ENCODE assay signal across 17 cellular contexts in the genomic region with DNA sequence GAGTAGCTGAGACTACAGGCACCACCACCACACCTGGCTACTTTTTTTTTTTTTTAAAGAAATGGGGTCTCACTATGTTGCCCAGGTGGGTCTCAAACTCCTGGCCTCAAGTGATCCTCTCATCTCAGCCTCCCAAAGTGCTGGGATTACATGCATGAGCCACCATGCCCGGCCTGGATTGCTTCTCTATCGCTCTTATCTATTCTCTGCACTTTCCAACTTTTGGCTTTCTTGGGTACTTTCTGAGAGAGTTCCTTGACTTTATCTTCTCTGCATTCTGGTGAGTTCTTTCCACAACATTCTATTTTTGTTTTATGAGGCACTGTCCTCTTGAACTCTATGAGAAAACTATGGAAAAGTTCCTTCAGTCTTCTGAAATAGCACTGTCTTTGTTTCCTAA.
"Had no signal": no experiment of that assay in that cellular context is flagged by ENCODE, and none has a peak within 500 bp of the region (broad histone marks: within the 10 kb centered on the region; RNA-seq: fewer than 3 reads in every experiment).

No MANE protein-coding gene starts in this region.

- H3K4me1 ChIP-seq: esophagus squamous epithelium, right atrium auricular region, thyroid gland, vagina had no signal

- H3K27me3 ChIP-seq: esophagus squamous epithelium, hepatocyte, neutrophil, right atrium auricular region, thyroid gland, upper lobe of left lung, vagina had no signal

- H3K27ac ChIP-seq: esophagus squamous epithelium, hepatocyte, neutrophil, right atrium auricular region, thyroid gland, upper lobe of left lung, vagina had no signal

- H3K9me3 ChIP-seq: esophagus squamous epithelium, neutrophil, right atrium auricular region, thyroid gland, upper lobe of left lung, vagina had no signal

- H3K4me3 ChIP-seq: esophagus squamous epithelium, hepatocyte, right atrium auricular region, thyroid gland, upper lobe of left lung, vagina had no signal

- DNase-seq: esophagus squamous epithelium; foreskin fibroblast; head of caudate nucleus; kidney; left colon; mammary epithelial cell; naive thymus-derived CD4-positive, alpha-beta T cell; posterior cingulate gyrus; small intestine; stimulated activated CD4-positive, alpha-beta T cell treated with anti-CD3 and anti-CD28 coated beads, Interleukin-2, amount 100 ng/mL, for 48 hours; stimulated activated naive CD4-positive, alpha-beta T cell treated with Interleukin-2 at 50 U/mL for 16 hours; thyroid gland; upper lobe of left lung had no signal

- H3K36me3 ChIP-seq: esophagus squamous epithelium, neutrophil, right atrium auricular region, thyroid gland, vagina had no signal

- H3K4me2 ChIP-seq: hepatocyte had no signal

- ATAC-seq: left colon; naive thymus-derived CD4-positive, alpha-beta T cell had no signal
